ENCODE assay signal across 7 cellular contexts in genomic region chr5:88675758-88676636, GRCh38.
DNase-seq lines count a peak whose midpoint lies in the region; ATAC-seq and TF ChIP-seq lines count a peak whose summit lies in the region.

No MANE protein-coding gene starts in this region.

- H3K4me1 Mint-ChIP-seq in T-helper 17 cell = peaks cover 14% of the 10 kb centered on the region
- H3K4me1 Mint-ChIP-seq in neural crest cell = peaks cover 51% of the 10 kb centered on the region

- peaks cover 7% of the 10 kb centered on the region for H3K36me3 Mint-ChIP-seq in T-helper 17 cell (ENCODE audit: low read depth)
- H3K36me3 Mint-ChIP-seq in neural crest cell (ENCODE audit: low read depth) = no peaks in the 10 kb centered on the region

- TF ChIP-seq CTCF in GM12864 (IDR thresholded peaks at IDR 0.05; ENCODE audit: low read depth, low read length, missing control alignments) (no peak), fibroblast of lung (conservative IDR thresholded peaks at IDR 0.05 in 1 of 2, IDR thresholded peaks at IDR 0.05 in 1 of 2; ENCODE audit: low read depth in 1 of 2, low read length in 2 of 2) (no peak), neural crest cell (conservative IDR thresholded peaks at IDR 0.05) (no peak), GM13977 (IDR thresholded peaks at IDR 0.05; ENCODE audit: extremely low read depth, insufficient read depth, missing control alignments) (no peak)

- H3K9me3 Mint-ChIP-seq in neural crest cell = no peaks in the 10 kb centered on the region

- DNase-seq in GM12864 (ENCODE audit: low read depth) (peak; percentile 46), H7 (peak; percentile 88), NCI-H1092 (lab: John Stamatoyannopoulos, UW) (peak; percentile 83), T-helper 17 cell (no peak), fibroblast of lung (ENCODE audit: low read depth in 2 of 2) (peak; percentile 53 to 99), neural crest cell (ENCODE audit: low read depth, low spot score) (peak; percentile 67), GM13977 (ENCODE audit: low spot score) (no peak)

- no peak overlapping the region for H3K27ac ChIP-seq in fibroblast of lung (ENCODE audit: insufficient read depth, low read length)

- H3K27me3 ChIP-seq in H7 (ENCODE audit: control insufficient read depth, insufficient read depth, low read length) (peaks cover 86% of the 10 kb centered on the region), fibroblast of lung (ENCODE audit: control insufficient read depth, insufficient read depth, low read length) (peaks cover 80% of the 10 kb centered on the region)

- peak; percentile 31 for ATAC-seq in T-helper 17 cell

- H3K4me3 Mint-ChIP-seq in T-helper 17 cell = peak overlapping the region; percentile 65
- H3K4me3 Mint-ChIP-seq in neural crest cell = peak overlapping the region; percentile 93

- H3K79me2 ChIP-seq in fibroblast of lung (ENCODE audit: control insufficient read depth, insufficient read depth, low read length) = no peaks in the 10 kb centered on the region

- no peak overlapping the region for H2AFZ ChIP-seq in fibroblast of lung (ENCODE audit: low read length)

- H3K27me3 Mint-ChIP-seq in T-helper 17 cell = peaks cover 82% of the 10 kb centered on the region
- H3K27me3 Mint-ChIP-seq in neural crest cell (ENCODE audit: low read depth) = peaks cover 94% of the 10 kb centered on the region

- H3K36me3 ChIP-seq in H7 (replicated peaks; ENCODE audit: control insufficient read depth, insufficient read depth, low read length) (no peaks in the 10 kb centered on the region), fibroblast of lung (ENCODE audit: control insufficient read depth, insufficient read depth, low read length) (no peaks in the 10 kb centered on the region)

- H3K4me1 ChIP-seq in fibroblast of lung (ENCODE audit: control insufficient read depth, extremely low read depth, insufficient read depth, low read length) = no peaks in the 10 kb centered on the region

- H3K9ac ChIP-seq in fibroblast of lung (ENCODE audit: insufficient read depth, low read length) = no peak overlapping the region

- H3K4me3 ChIP-seq in GM12864 (ENCODE audit: low read depth, low read length) (peak overlapping the region; percentile 54), H7 (ENCODE audit: insufficient read depth, low read depth, low read length) (peak overlapping the region; percentile 47), fibroblast of lung (replicated peaks in 1 of 4; ENCODE audit: control extremely low read depth in 1 of 4, insufficient read depth in 1 of 4, low read depth in 3 of 4, low read length in 4 of 4) (peak overlapping the region; percentile 10 to 34 (median 26))

- in situ Hi-C loops in GM13977 (cut with MboI; ENCODE audit: low pct_unique_long_range_greater_than_20kb, low sequenced_read_pairs, unreplicated experiment) = loop anchor here (10.0 kb wide), 1 partner anchor 531 kb away; no protein-coding TSS in a partner anchor

- H3K4me2 ChIP-seq in fibroblast of lung (ENCODE audit: extremely low read depth, insufficient read depth, low read length) = peak overlapping the region; percentile 87

- H3K27ac Mint-ChIP-seq in T-helper 17 cell = peak overlapping the region; percentile 6
- no peak overlapping the region for H3K27ac Mint-ChIP-seq in neural crest cell (ENCODE audit: unreplicated experiment)

- H3K9me3 ChIP-seq in T-helper 17 cell (ENCODE audit: control insufficient read depth, low read length, poor library complexity, severe bottlenecking) (peaks cover 3% of the 10 kb centered on the region), fibroblast of lung (ENCODE audit: control insufficient read depth, insufficient read depth, low read depth, low read length) (no peaks in the 10 kb centered on the region)

- H4K20me1 ChIP-seq in fibroblast of lung (ENCODE audit: control insufficient read depth, extremely low read depth, insufficient read depth, low read length) = no peaks in the 10 kb centered on the region

Comparison
In these comparisons a context has a peak if more than half of its experiments do, and no peak if none do; other contexts are left out.
1. DNase-seq: peak in GM12864 (single experiment), H7 (single experiment), NCI-H1092 (single experiment), fibroblast of lung (2 of 2) and neural crest cell (single experiment); none in T-helper 17 cell (0 of 3) and GM13977 (single experiment).
2. Peak in every context shown above with its lines, with median percentiles within 50 percentile points of each other: H3K4me3 ChIP-seq.